In the genomic region with DNA sequence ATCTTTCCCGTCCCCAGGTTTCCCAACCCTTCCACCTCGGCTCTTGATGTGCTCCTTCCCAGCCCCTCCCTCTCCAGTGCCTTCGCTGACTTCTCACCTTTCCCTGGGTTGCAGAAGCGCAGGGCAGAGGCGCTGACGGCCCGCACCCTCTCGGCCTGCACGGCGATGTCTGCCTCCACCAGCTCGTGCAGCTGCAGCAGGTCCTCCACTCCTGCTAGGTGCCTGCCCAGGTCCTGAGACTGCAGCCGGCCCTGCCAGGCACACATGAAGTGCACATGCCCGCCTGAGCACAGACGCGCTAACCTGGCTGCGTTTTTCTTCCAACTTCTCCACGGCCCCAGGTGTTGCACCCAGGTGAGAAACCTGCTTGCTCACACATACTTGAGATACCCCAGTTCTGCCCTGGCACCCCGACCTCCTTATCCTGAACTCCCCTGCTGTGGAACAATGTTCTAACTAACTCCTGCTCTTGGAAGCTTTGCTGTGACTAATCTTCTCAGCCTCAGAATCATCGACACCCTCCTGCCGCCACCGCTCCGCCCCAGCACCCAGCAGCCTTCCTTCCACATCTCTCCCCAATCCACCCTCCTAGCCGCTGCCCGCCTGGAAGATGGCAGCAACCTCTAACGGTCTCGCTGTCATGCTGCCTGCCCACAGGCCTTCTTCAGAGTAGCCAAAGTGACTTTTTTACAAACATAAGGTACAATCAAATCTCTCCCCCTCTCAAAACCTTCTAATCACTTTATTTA, we compare ENCODE assay signal across 29 cellular contexts.
"Had no signal": no experiment of that assay in that cellular context is flagged by ENCODE, and none has a peak within 500 bp of the region (broad histone marks: within the 10 kb centered on the region; RNA-seq: fewer than 3 reads in every experiment).

No MANE protein-coding gene starts in this region.

- H3K27me3 ChIP-seq: adrenal gland, body of pancreas, right atrium auricular region, suprapubic skin, tibial nerve had no signal

- FAIRE-seq: colon, endometrium, frontal cortex, urothelium cell line had no signal

- H3K36me3 Mint-ChIP-seq: natural killer cell treated with Interleukin-12 subunit alpha and Interleukin-12 subunit beta and Interleukin-15 and Interleukin-18, amount 100 ng/mL, for 72 hours had no signal

- H3K4me1 ChIP-seq: adrenal gland, body of pancreas, left ventricle myocardium inferior, parathyroid adenoma, right atrium auricular region, tibial nerve had no signal

- DNase-seq: activated CD4-positive, alpha-beta T cell treated with anti-CD3 and anti-CD28 coated beads for 48 hours; activated CD4-positive, alpha-beta T cell treated with anti-CD3 and anti-CD28 coated beads, Interleukin-2, amount 50 U/mL, for 48 hours; activated CD8-positive, alpha-beta memory T cell treated with anti-CD3 and anti-CD28 coated beads for 24 hours; activated gamma-delta T cell treated with Interleukin-2 at 50 U/mL for 16 hours; activated naive CD8-positive, alpha-beta T cell treated with anti-CD3 and anti-CD28 coated beads for 36 hours; adrenal gland; aorta; body of pancreas; dermis blood vessel endothelial cell; effector CD4-positive, alpha-beta T cell; islet precursor cell; left ventricle myocardium inferior; mucosa of descending colon; stimulated activated CD4-positive, alpha-beta T cell treated with anti-CD3 and anti-CD28 coated beads, Interleukin-15, amount 100 ng/mL, for 24 hours; stimulated activated CD4-positive, alpha-beta T cell treated with anti-CD3 and anti-CD28 coated beads, Interleukin-2, amount 100 ng/mL, for 24 hours; stimulated activated naive CD4-positive, alpha-beta T cell; SW 1271 had no signal

- H2AFZ ChIP-seq: parathyroid adenoma had no signal

- H3K36me3 ChIP-seq: left ventricle myocardium inferior, right atrium auricular region had no signal

- H3K27ac Mint-ChIP-seq: activated naive CD8-positive, alpha-beta T cell treated with anti-CD3 and anti-CD28 coated beads for 36 hours; activated T-helper 1 cell treated with anti-CD3 and anti-CD28 coated beads, Interleukin-12 subunit alpha, Interleukin-12 subunit beta, Interleukin-2, Interleukin-4 antibody, amounts not matched to agents 30 ng/mL and 10 ng/mL and 1 ng/mL, durations not matched to agents 14 hours and 24 hours and 36 hours; natural killer cell treated with Interleukin-12 subunit alpha and Interleukin-12 subunit beta and Interleukin-15 and Interleukin-18, amount 100 ng/mL, for 72 hours; T-helper 1 cell treated with Interleukin-12 subunit alpha and Interleukin-12 subunit beta and Interleukin-4 antibody, amounts not matched to agents 30 μg/mL and 1 μg/mL, for 36 hours had no signal

- H3K9ac ChIP-seq: parathyroid adenoma had no signal

- H3K9me3 ChIP-seq: adrenal gland, body of pancreas, left ventricle myocardium inferior, mucosa of descending colon, right atrium auricular region, suprapubic skin, tibial nerve had no signal

- H3K4me3 Mint-ChIP-seq: activated naive CD8-positive, alpha-beta T cell treated with anti-CD3 and anti-CD28 coated beads for 36 hours; activated T-helper 1 cell treated with anti-CD3 and anti-CD28 coated beads, Interleukin-12 subunit alpha, Interleukin-12 subunit beta, Interleukin-2, Interleukin-4 antibody, amounts not matched to agents 30 ng/mL and 10 ng/mL and 1 ng/mL, durations not matched to agents 14 hours and 24 hours and 36 hours; natural killer cell treated with Interleukin-12 subunit alpha and Interleukin-12 subunit beta and Interleukin-15 and Interleukin-18, amount 100 ng/mL, for 72 hours; T-helper 1 cell treated with Interleukin-12 subunit alpha and Interleukin-12 subunit beta and Interleukin-4 antibody, amounts not matched to agents 30 μg/mL and 1 μg/mL, for 36 hours had no signal

- H3K79me2 ChIP-seq: parathyroid adenoma had no signal

- H3K27me3 Mint-ChIP-seq: activated naive CD8-positive, alpha-beta T cell treated with anti-CD3 and anti-CD28 coated beads for 36 hours had no signal

- H3K9me3 Mint-ChIP-seq: activated naive CD8-positive, alpha-beta T cell treated with anti-CD3 and anti-CD28 coated beads for 36 hours; activated T-helper 1 cell treated with anti-CD3 and anti-CD28 coated beads, Interleukin-12 subunit alpha, Interleukin-12 subunit beta, Interleukin-2, Interleukin-4 antibody, amounts not matched to agents 30 ng/mL and 10 ng/mL and 1 ng/mL, durations not matched to agents 14 hours and 24 hours and 36 hours; natural killer cell treated with Interleukin-12 subunit alpha and Interleukin-12 subunit beta and Interleukin-15 and Interleukin-18, amount 100 ng/mL, for 72 hours; T-helper 1 cell treated with Interleukin-12 subunit alpha and Interleukin-12 subunit beta and Interleukin-4 antibody, amounts not matched to agents 30 μg/mL and 1 μg/mL, for 36 hours had no signal

- H3K4me3 ChIP-seq: adrenal gland, body of pancreas, left ventricle myocardium inferior, lung, mucosa of descending colon, right atrium auricular region, suprapubic skin, tibial nerve had no signal

- H3K27ac ChIP-seq: adrenal gland, body of pancreas, left ventricle myocardium inferior, parathyroid adenoma, right atrium auricular region, suprapubic skin, tibial nerve had no signal

- ATAC-seq: body of pancreas had no signal
